Comparison of ENCODE assay signal across 26 cellular contexts in the genomic region with DNA sequence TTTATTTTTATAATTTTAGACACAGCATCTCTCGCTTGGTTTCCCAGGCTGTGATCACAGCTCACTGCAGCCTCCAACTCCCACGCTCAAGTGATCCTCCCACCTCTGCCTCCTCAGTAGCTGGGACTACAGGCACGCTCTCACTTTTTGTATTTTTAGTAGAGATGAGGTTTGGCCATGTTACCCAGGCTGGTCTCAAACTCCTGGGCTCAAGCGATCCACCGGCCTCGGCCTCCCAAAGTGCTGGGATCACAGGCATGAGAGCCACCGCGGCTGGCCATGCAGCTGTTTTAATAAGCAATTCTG.
"Had no signal": no experiment of that assay in that cellular context is flagged by ENCODE, and none has a peak within 500 bp of the region (broad histone marks: within the 10 kb centered on the region; RNA-seq: fewer than 3 reads in every experiment).

No MANE protein-coding gene starts in this region.

- H3K4me1 ChIP-seq: parathyroid adenoma, uterus had no signal

- H3K36me3 Mint-ChIP-seq: natural killer cell had no signal

- H3K9me3 Mint-ChIP-seq: natural killer cell had no signal

- H3K27ac Mint-ChIP-seq: activated CD4-positive, alpha-beta memory T cell treated with anti-CD3 and anti-CD28 coated beads for 36 hours; activated naive CD4-positive, alpha-beta T cell treated with anti-CD3 and anti-CD28 coated beads for 36 hours; activated naive CD8-positive, alpha-beta T cell treated with anti-CD3 and anti-CD28 coated beads, Interleukin-2, amount 50 U/mL, for 24 hours; stimulated activated naive CD8-positive, alpha-beta T cell treated with anti-CD3 and anti-CD28 coated beads, Interleukin-15, Interleukin-2, amounts not matched to agents 100 ng/mL and 50 ng/mL, for 24 hours had no signal

- H3K36me3 ChIP-seq: suprapubic skin, uterus had no signal

- H3K27ac ChIP-seq: dorsolateral prefrontal cortex, epithelial cell of prostate, heart right ventricle, parathyroid adenoma, suprapubic skin, uterus had no signal

- H3K4me3 ChIP-seq: dorsolateral prefrontal cortex, heart right ventricle, lung, suprapubic skin, uterus had no signal

- ATAC-seq: activated naive CD8-positive, alpha-beta T cell treated with anti-CD3 and anti-CD28 coated beads, Interleukin-2, amount 50 U/mL, for 24 hours; left colon; natural killer cell; right cardiac atrium had no signal

- DNase-seq: activated CD4-positive, alpha-beta memory T cell treated with anti-CD3 and anti-CD28 coated beads for 36 hours; activated CD4-positive, alpha-beta T cell treated with anti-CD3 and anti-CD28 coated beads for 48 hours; activated CD4-positive, CD25-positive, alpha-beta regulatory T cell; activated effector memory CD4-positive, alpha-beta T cell treated with Interleukin-2 at 50 U/mL for 16 hours; activated naive CD4-positive, alpha-beta T cell treated with anti-CD3 and anti-CD28 coated beads for 36 hours; activated naive CD8-positive, alpha-beta T cell treated with anti-CD3 and anti-CD28 coated beads, Interleukin-2, amount 50 U/mL, for 24 hours; activated T-cell treated with anti-CD3 and anti-CD28 coated beads, Interleukin-2, amount 50 U/mL, for 48 hours; anterior cingulate cortex; dorsolateral prefrontal cortex; heart right ventricle; islet precursor cell; left colon; natural killer cell; nucleus accumbens; right cardiac atrium; stimulated activated CD4-positive, alpha-beta T cell treated with anti-CD3 and anti-CD28 coated beads, Interleukin-12 subunit alpha, Interleukin-12 subunit beta, amount 100 ng/mL, for 4 hours; stimulated activated CD4-positive, alpha-beta T cell treated with anti-CD3 and anti-CD28 coated beads, Interleukin-4, amount 100 ng/mL, for 4 hours; T1000; trophoblast cell; uterus had no signal

- H3K4me3 Mint-ChIP-seq: activated CD4-positive, alpha-beta memory T cell treated with anti-CD3 and anti-CD28 coated beads for 36 hours; activated naive CD4-positive, alpha-beta T cell treated with anti-CD3 and anti-CD28 coated beads for 36 hours; activated naive CD8-positive, alpha-beta T cell treated with anti-CD3 and anti-CD28 coated beads, Interleukin-2, amount 50 U/mL, for 24 hours; brain; natural killer cell; stimulated activated naive CD8-positive, alpha-beta T cell treated with anti-CD3 and anti-CD28 coated beads, Interleukin-15, Interleukin-2, amounts not matched to agents 100 ng/mL and 50 ng/mL, for 24 hours had no signal

- H3K27me3 Mint-ChIP-seq: activated CD4-positive, alpha-beta memory T cell treated with anti-CD3 and anti-CD28 coated beads for 36 hours; activated naive CD8-positive, alpha-beta T cell treated with anti-CD3 and anti-CD28 coated beads, Interleukin-2, amount 50 U/mL, for 24 hours; stimulated activated naive CD8-positive, alpha-beta T cell treated with anti-CD3 and anti-CD28 coated beads, Interleukin-15, Interleukin-2, amounts not matched to agents 100 ng/mL and 50 ng/mL, for 24 hours had no signal

- H3K9me3 ChIP-seq: heart right ventricle, suprapubic skin, uterus had no signal
